Comparison of ENCODE assay signal across 23 cellular contexts in the genomic region with DNA sequence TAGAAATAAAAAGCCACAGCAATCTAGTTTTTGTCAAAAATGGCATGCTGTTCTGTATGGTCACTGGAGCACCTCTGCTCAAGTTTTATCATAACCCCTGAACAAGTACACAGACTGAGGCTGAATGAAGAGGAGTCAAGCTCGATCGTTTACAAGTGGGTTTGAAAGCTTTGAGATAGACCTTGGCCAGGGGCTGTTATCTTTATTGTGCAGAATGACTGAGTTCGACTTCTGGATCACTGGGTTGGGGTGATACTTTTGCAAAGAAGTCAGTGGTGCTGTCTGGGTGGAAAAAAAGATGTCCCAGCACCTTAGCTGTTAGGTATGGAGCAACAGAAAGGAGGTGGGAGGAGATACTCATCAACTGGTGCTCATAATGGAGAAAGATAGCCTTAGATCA.
"Had no signal": no experiment of that assay in that cellular context is flagged by ENCODE, and none has a peak within 500 bp of the region (broad histone marks: within the 10 kb centered on the region; RNA-seq: fewer than 3 reads in every experiment).

No MANE protein-coding gene starts in this region.

- H3K4me3 ChIP-seq: left ventricle myocardium inferior, lung, mucosa of descending colon, ovary, right atrium auricular region, right lobe of liver, smooth muscle cell, tibial nerve, uterus had no signal

- H3K27me3 ChIP-seq: ovary, right atrium auricular region, right lobe of liver, tibial nerve, uterus had no signal

- H3K4me1 Mint-ChIP-seq: naive thymus-derived CD4-positive, alpha-beta T cell; stimulated activated memory B cell treated with anti-CD40 and anti-IgM and Interleukin-4, amounts not matched to agents 10 μg/mL and 1 μg/mL and 100 μg/mL, for 72 hours; stimulated activated naive CD8-positive, alpha-beta T cell treated with anti-CD3 and anti-CD28 coated beads, Interleukin-15, amount 100 ng/mL, for 72 hours had no signal

- H3K27ac Mint-ChIP-seq: naive thymus-derived CD4-positive, alpha-beta T cell; natural killer cell treated with Interleukin-12 subunit alpha and Interleukin-12 subunit beta and Interleukin-15 and Interleukin-18, amount 100 ng/mL, for 72 hours; progenitor cell of endocrine pancreas; stimulated activated memory B cell treated with anti-CD40 and anti-IgM and Interleukin-4, amounts not matched to agents 10 μg/mL and 1 μg/mL and 100 μg/mL, for 72 hours; stimulated activated naive CD8-positive, alpha-beta T cell treated with anti-CD3 and anti-CD28 coated beads, Interleukin-15, amount 100 ng/mL, for 72 hours; type B pancreatic cell had no signal

- H3K27me3 Mint-ChIP-seq: natural killer cell treated with Interleukin-12 subunit alpha and Interleukin-12 subunit beta and Interleukin-15 and Interleukin-18, amount 100 ng/mL, for 72 hours; progenitor cell of endocrine pancreas; stimulated activated memory B cell treated with anti-CD40 and anti-IgM and Interleukin-4, amounts not matched to agents 10 μg/mL and 1 μg/mL and 100 μg/mL, for 72 hours; stimulated activated naive CD8-positive, alpha-beta T cell treated with anti-CD3 and anti-CD28 coated beads, Interleukin-15, amount 100 ng/mL, for 72 hours; type B pancreatic cell had no signal

- H3K9me3 Mint-ChIP-seq: stimulated activated memory B cell treated with anti-CD40 and anti-IgM and Interleukin-4, amounts not matched to agents 10 μg/mL and 1 μg/mL and 100 μg/mL, for 72 hours; type B pancreatic cell had no signal

- DNase-seq: islet precursor cell; left ventricle myocardium inferior; midbrain; mucosa of descending colon; naive thymus-derived CD4-positive, alpha-beta T cell; ovary; right lobe of liver; stimulated activated CD4-positive, alpha-beta T cell treated with anti-CD3 and anti-CD28 coated beads, Interleukin-1b, Interleukin-23, amount 100 ng/mL, for 48 hours; stimulated activated CD4-positive, alpha-beta T cell treated with anti-CD3 and anti-CD28 coated beads, Interleukin-2, amount 100 ng/mL, for 48 hours; stimulated activated CD4-positive, alpha-beta T cell treated with anti-CD3 and anti-CD28 coated beads, Interleukin-4, amount 100 ng/mL, for 4 hours; stimulated activated CD8-positive, alpha-beta memory T cell treated with anti-CD3 and anti-CD28 coated beads, Interleukin-4, amount 100 ng/mL, for 48 hours; stimulated activated naive CD4-positive, alpha-beta T cell treated with Interleukin-2 at 50 U/mL for 16 hours; stimulated activated naive CD8-positive, alpha-beta T cell treated with anti-CD3 and anti-CD28 coated beads, Interleukin-15, amount 100 ng/mL, for 72 hours; substantia nigra; uterus had no signal

- H3K27ac ChIP-seq: left ventricle myocardium inferior, ovary, right atrium auricular region, right lobe of liver, tibial nerve, uterus had no signal

- H3K36me3 ChIP-seq: left ventricle myocardium inferior, ovary, right atrium auricular region, right lobe of liver, tibial nerve, uterus had no signal

- H3K4me3 Mint-ChIP-seq: naive thymus-derived CD4-positive, alpha-beta T cell; natural killer cell treated with Interleukin-12 subunit alpha and Interleukin-12 subunit beta and Interleukin-15 and Interleukin-18, amount 100 ng/mL, for 72 hours; stimulated activated memory B cell treated with anti-CD40 and anti-IgM and Interleukin-4, amounts not matched to agents 10 μg/mL and 1 μg/mL and 100 μg/mL, for 72 hours; stimulated activated naive CD8-positive, alpha-beta T cell treated with anti-CD3 and anti-CD28 coated beads, Interleukin-15, amount 100 ng/mL, for 72 hours; type B pancreatic cell had no signal

- H3K4me2 ChIP-seq: smooth muscle cell had no signal

- ATAC-seq: mucosa of descending colon; naive thymus-derived CD4-positive, alpha-beta T cell; natural killer cell treated with Interleukin-12 subunit alpha and Interleukin-12 subunit beta and Interleukin-15 and Interleukin-18, amount 100 ng/mL, for 72 hours; right lobe of liver; stimulated activated memory B cell treated with anti-CD40 and anti-IgM and Interleukin-4, amounts not matched to agents 10 μg/mL and 1 μg/mL and 100 μg/mL, for 72 hours; stimulated activated naive CD8-positive, alpha-beta T cell treated with anti-CD3 and anti-CD28 coated beads, Interleukin-15, amount 100 ng/mL, for 72 hours had no signal

- H3K36me3 Mint-ChIP-seq: naive thymus-derived CD4-positive, alpha-beta T cell; natural killer cell treated with Interleukin-12 subunit alpha and Interleukin-12 subunit beta and Interleukin-15 and Interleukin-18, amount 100 ng/mL, for 72 hours; stimulated activated memory B cell treated with anti-CD40 and anti-IgM and Interleukin-4, amounts not matched to agents 10 μg/mL and 1 μg/mL and 100 μg/mL, for 72 hours; type B pancreatic cell had no signal

- H3K4me1 ChIP-seq: left ventricle myocardium inferior, right atrium auricular region, right lobe of liver, tibial nerve, uterus had no signal
